In genomic region chr2:234300393-234300792, GRCh38 we compare ENCODE assay signal across 27 cellular contexts.
DNase-seq lines count a peak whose midpoint lies in the region; ATAC-seq and TF ChIP-seq lines count a peak whose summit lies in the region.
"Had no signal": no experiment of that assay in that cellular context is flagged by ENCODE, and none has a peak within 500 bp of the region (broad histone marks: within the 10 kb centered on the region; RNA-seq: fewer than 3 reads in every experiment).

No MANE protein-coding gene starts in this region.

- no peak overlapping the region for H3K4me3 Mint-ChIP-seq in activated T-cell treated with anti-CD3 and anti-CD28 coated beads, Interleukin-2, amount 50 U/mL, for 24 hours
- H3K4me3 Mint-ChIP-seq in CD8-positive, alpha-beta T cell, result no peak overlapping the region
- H3K4me3 Mint-ChIP-seq: CD14-positive monocyte; HFFc6; stimulated activated memory B cell treated with anti-CD40 and anti-IgM and Interleukin-4, amounts not matched to agents 10 μg/mL and 1 μg/mL and 100 μg/mL, for 72 hours had no signal

- peak; percentile 35 for DNase-seq in activated T-cell treated with anti-CD3 and anti-CD28 coated beads, Interleukin-2, amount 50 U/mL, for 24 hours
- no peak for DNase-seq in activated T-cell treated with anti-CD3 and anti-CD28 coated beads, Interleukin-2, amount 50 U/mL, for 1 hour
- DNase-seq in CD8-positive, alpha-beta T cell, result no peak
- DNase-seq in RPMI8226, result peak; percentile 41
- peak; percentile 51 for DNase-seq in left kidney (ENCODE audit: low read depth, low spot score)
- DNase-seq in NCI-H2029 treated with DMSO at 0.1 percent for 48 hours (lab: John Stamatoyannopoulos, UW), result no peak
- DNase-seq: activated CD4-positive, CD25-positive, alpha-beta regulatory T cell treated with anti-CD3 and anti-CD28 coated beads, Interleukin-2, amount 50 U/mL, for 72 hours; activated effector memory CD4-positive, alpha-beta T cell treated with anti-CD3 and anti-CD28 coated beads, Interleukin-2, amount 50 U/mL, for 16 hours; caudate nucleus; DMS 273 treated with DMSO at 0.1 percent for 48 hours; GM23248; HFFc6; hypothalamus; left ventricle myocardium superior; midbrain; NCI-H1436; NCI-H2107; PC-9; right cardiac atrium; SHP77 treated with DMSO at 0.1 percent for 48 hours; spleen; stimulated activated CD4-positive, alpha-beta T cell treated with anti-CD3 and anti-CD28 coated beads, Interleukin-2, amount 100 ng/mL, for 48 hours; uterus had no signal

- H3K27me3 ChIP-seq in CD8-positive, alpha-beta T cell (ENCODE audit: insufficient read depth, low read length), result no peaks in the 10 kb centered on the region
- H3K27me3 ChIP-seq: uterus had no signal

- no peak overlapping the region for H3K27ac ChIP-seq in CD8-positive, alpha-beta T cell (ENCODE audit: low read depth, low read length)
- H3K27ac ChIP-seq: GM23248, parathyroid adenoma, PC-9, spleen, uterus had no signal

- no peaks in the 10 kb centered on the region for H3K36me3 ChIP-seq in CD8-positive, alpha-beta T cell (ENCODE audit: insufficient read depth, low read length)
- H3K36me3 ChIP-seq: spleen, uterus had no signal

- H3K27ac Mint-ChIP-seq in activated T-cell treated with anti-CD3 and anti-CD28 coated beads, Interleukin-2, amount 50 U/mL, for 24 hours, result peak overlapping the region; percentile 24
- H3K27ac Mint-ChIP-seq in CD8-positive, alpha-beta T cell, result peak overlapping the region; percentile 16
- H3K27ac Mint-ChIP-seq: HFFc6; stimulated activated memory B cell treated with anti-CD40 and anti-IgM and Interleukin-4, amounts not matched to agents 10 μg/mL and 1 μg/mL and 100 μg/mL, for 72 hours had no signal

- TF ChIP-seq CTCF in CD8-positive, alpha-beta T cell (IDR thresholded peaks at IDR 0.05), result no peak

- intact Hi-C loops in CD8-positive, alpha-beta T cell (cut with DNase I, micrococcal nuclease), result no loop called here

- no peaks in the 10 kb centered on the region for H3K9me3 ChIP-seq in CD8-positive, alpha-beta T cell (ENCODE audit: low read length)
- H3K9me3 ChIP-seq: spleen, uterus had no signal

- H3K27me3 Mint-ChIP-seq in activated T-cell treated with anti-CD3 and anti-CD28 coated beads, Interleukin-2, amount 50 U/mL, for 24 hours, result no peaks in the 10 kb centered on the region
- H3K27me3 Mint-ChIP-seq in CD8-positive, alpha-beta T cell (ENCODE audit: low read depth), result no peaks in the 10 kb centered on the region

- no peak for ATAC-seq in CD8-positive, alpha-beta T cell
- ATAC-seq in HG03457 (IDR thresholded peaks at IDR 0.05; ENCODE audit: unreplicated experiment), result no peak
- ATAC-seq: left ventricle myocardium superior; right cardiac atrium; stimulated activated memory B cell treated with anti-CD40 and anti-IgM and Interleukin-4, amounts not matched to agents 10 μg/mL and 1 μg/mL and 100 μg/mL, for 72 hours had no signal

- no peak overlapping the region for H3K4me3 ChIP-seq in CD8-positive, alpha-beta T cell (ENCODE audit: low read depth, low read length)
- H3K4me3 ChIP-seq: GM23248, PC-9, spleen, uterus had no signal

- peaks cover 45% of the 10 kb centered on the region for H3K4me1 ChIP-seq in CD8-positive, alpha-beta T cell (ENCODE audit: insufficient read depth, low read length)
- H3K4me1 ChIP-seq: parathyroid adenoma, uterus had no signal

- peaks cover 70% of the 10 kb centered on the region for H3K4me1 Mint-ChIP-seq in activated T-cell treated with anti-CD3 and anti-CD28 coated beads, Interleukin-2, amount 50 U/mL, for 24 hours (ENCODE audit: low read depth)
- peaks cover 55% of the 10 kb centered on the region for H3K4me1 Mint-ChIP-seq in CD8-positive, alpha-beta T cell (ENCODE audit: low read depth)

- no peaks in the 10 kb centered on the region for H3K36me3 Mint-ChIP-seq in activated T-cell treated with anti-CD3 and anti-CD28 coated beads, Interleukin-2, amount 50 U/mL, for 24 hours (ENCODE audit: low read depth)
- no peaks in the 10 kb centered on the region for H3K36me3 Mint-ChIP-seq in CD8-positive, alpha-beta T cell

- POLR2A ChIA-PET in CD8-positive, alpha-beta T cell (lab: Charles Lee), result interaction anchor here (0.7 to 1.5 kb wide), 5 partner anchors 8 to 192 kb away, joined by 3 to 4 read pairs (median 3); no protein-coding TSS in a partner anchor

- H3K9me3 Mint-ChIP-seq in activated T-cell treated with anti-CD3 and anti-CD28 coated beads, Interleukin-2, amount 50 U/mL, for 24 hours, result no peaks in the 10 kb centered on the region
- H3K9me3 Mint-ChIP-seq in CD8-positive, alpha-beta T cell, result no peaks in the 10 kb centered on the region
- H3K9me3 Mint-ChIP-seq: HFFc6; stimulated activated memory B cell treated with anti-CD40 and anti-IgM and Interleukin-4, amounts not matched to agents 10 μg/mL and 1 μg/mL and 100 μg/mL, for 72 hours had no signal

- CTCF ChIA-PET in CD8-positive, alpha-beta T cell (lab: Charles Lee), result interaction anchor here (3.8 kb wide), 1 partner anchor 11 kb away, joined by 14 read pairs; no protein-coding TSS in a partner anchor

Comparison
In these comparisons a context has a peak if more than half of its experiments do, and no peak if none do; other contexts are left out.
1. DNase-seq: peak in activated T-cell treated with anti-CD3 and anti-CD28 coated beads, Interleukin-2, amount 50 U/mL, for 24 hours (single experiment), RPMI8226 (single experiment) and left kidney (single experiment); none in activated T-cell treated with anti-CD3 and anti-CD28 coated beads, Interleukin-2, amount 50 U/mL, for 1 hour (single experiment), CD8-positive, alpha-beta T cell (0 of 7) and NCI-H2029 treated with DMSO at 0.1 percent for 48 hours (single experiment).